ENCODE assay signal across 8 cellular contexts in genomic region chr10:14173391-14173705, GRCh38.
DNase-seq lines count a peak whose midpoint lies in the region; ATAC-seq lines count a peak whose summit lies in the region.

No MANE protein-coding gene starts in this region.

- no peaks in the 10 kb centered on the region for H3K9me3 Mint-ChIP-seq in activated CD8-positive, alpha-beta T cell treated with anti-CD3 and anti-CD28 coated beads, Interleukin-2, amount 10 ng/mL, durations not matched to agents 7 days and 5 days (ENCODE audit: insufficient read depth)
- no peaks in the 10 kb centered on the region for H3K9me3 Mint-ChIP-seq in stimulated activated naive CD8-positive, alpha-beta T cell treated with anti-CD3 and anti-CD28 coated beads, Interleukin-15, amount 100 ng/mL, for 72 hours

- no peak overlapping the region for H3K27ac Mint-ChIP-seq in activated CD8-positive, alpha-beta T cell treated with anti-CD3 and anti-CD28 coated beads, Interleukin-2, amount 10 ng/mL, durations not matched to agents 7 days and 5 days
- H3K27ac Mint-ChIP-seq in stimulated activated naive CD8-positive, alpha-beta T cell treated with anti-CD3 and anti-CD28 coated beads, Interleukin-15, amount 100 ng/mL, for 72 hours = no peak overlapping the region

- peak; percentile 49 for ATAC-seq in activated CD8-positive, alpha-beta T cell treated with anti-CD3 and anti-CD28 coated beads, Interleukin-2, amount 10 ng/mL, durations not matched to agents 7 days and 5 days
- peak; percentile 33 for ATAC-seq in stimulated activated naive CD8-positive, alpha-beta T cell treated with anti-CD3 and anti-CD28 coated beads, Interleukin-15, amount 100 ng/mL, for 72 hours
- no peak for ATAC-seq in HG03442 (IDR thresholded peaks at IDR 0.05; ENCODE audit: unreplicated experiment)

- no peaks in the 10 kb centered on the region for H3K9me3 ChIP-seq in iPS-18c (ENCODE audit: control insufficient read depth, insufficient read depth, low read length)

- H3K4me3 ChIP-seq in iPS-18c (ENCODE audit: insufficient read depth, low read depth, low read length) = peak overlapping the region; percentile 57

- peak overlapping the region; percentile 45 for H3K4me3 Mint-ChIP-seq in activated CD8-positive, alpha-beta T cell treated with anti-CD3 and anti-CD28 coated beads, Interleukin-2, amount 10 ng/mL, durations not matched to agents 7 days and 5 days
- H3K4me3 Mint-ChIP-seq in stimulated activated naive CD8-positive, alpha-beta T cell treated with anti-CD3 and anti-CD28 coated beads, Interleukin-15, amount 100 ng/mL, for 72 hours = peak overlapping the region; percentile 77 to 85

- DNase-seq in NCI-H146 (lab: John Stamatoyannopoulos, UW) (peak; percentile 59), NCI-H146 treated with DMSO at 0.1 percent for 48 hours (lab: John Stamatoyannopoulos, UW; ENCODE audit: unreplicated experiment) (no peak), SHP77 treated with DMSO at 0.1 percent for 48 hours (lab: John Stamatoyannopoulos, UW) (no peak), SKM-1 treated with dmso at 0.1 percent for 144 hours (lab: John Stamatoyannopoulos, UW; ENCODE audit: unreplicated experiment) (no peak)
- DNase-seq in activated CD8-positive, alpha-beta T cell treated with anti-CD3 and anti-CD28 coated beads, Interleukin-2, amount 10 ng/mL, durations not matched to agents 7 days and 5 days = no peak
- DNase-seq in stimulated activated naive CD8-positive, alpha-beta T cell treated with anti-CD3 and anti-CD28 coated beads, Interleukin-15, amount 100 ng/mL, for 72 hours = no peak

- POLR2A ChIA-PET in activated CD8-positive, alpha-beta T cell treated with anti-CD3 and anti-CD28 coated beads, Interleukin-2, amount 10 ng/mL, durations not matched to agents 7 days and 5 days (lab: Charles Lee) = interaction anchor here (2.4 kb wide), 1 partner anchor 12 kb away, joined by 8 read pairs; no protein-coding TSS in a partner anchor

- peaks cover 64% of the 10 kb centered on the region for H3K27me3 Mint-ChIP-seq in activated CD8-positive, alpha-beta T cell treated with anti-CD3 and anti-CD28 coated beads, Interleukin-2, amount 10 ng/mL, durations not matched to agents 7 days and 5 days (ENCODE audit: low read depth)
- peaks cover 83% of the 10 kb centered on the region for H3K27me3 Mint-ChIP-seq in stimulated activated naive CD8-positive, alpha-beta T cell treated with anti-CD3 and anti-CD28 coated beads, Interleukin-15, amount 100 ng/mL, for 72 hours

- H3K36me3 Mint-ChIP-seq in activated CD8-positive, alpha-beta T cell treated with anti-CD3 and anti-CD28 coated beads, Interleukin-2, amount 10 ng/mL, durations not matched to agents 7 days and 5 days (ENCODE audit: low read depth) = no peaks in the 10 kb centered on the region

- peaks cover 14% of the 10 kb centered on the region for H3K4me1 Mint-ChIP-seq in activated CD8-positive, alpha-beta T cell treated with anti-CD3 and anti-CD28 coated beads, Interleukin-2, amount 10 ng/mL, durations not matched to agents 7 days and 5 days (ENCODE audit: low read depth)
- peaks cover 17% of the 10 kb centered on the region for H3K4me1 Mint-ChIP-seq in stimulated activated naive CD8-positive, alpha-beta T cell treated with anti-CD3 and anti-CD28 coated beads, Interleukin-15, amount 100 ng/mL, for 72 hours

- CTCF ChIA-PET in activated CD8-positive, alpha-beta T cell treated with anti-CD3 and anti-CD28 coated beads, Interleukin-2, amount 10 ng/mL, durations not matched to agents 7 days and 5 days (lab: Charles Lee) = interaction anchor here (1.2 to 2.5 kb wide), 2 partner anchors 22 to 24 kb away, joined by 3 to 7 read pairs; no protein-coding TSS in a partner anchor
